ENCODE assay signal across 17 cellular contexts in the genomic region with DNA sequence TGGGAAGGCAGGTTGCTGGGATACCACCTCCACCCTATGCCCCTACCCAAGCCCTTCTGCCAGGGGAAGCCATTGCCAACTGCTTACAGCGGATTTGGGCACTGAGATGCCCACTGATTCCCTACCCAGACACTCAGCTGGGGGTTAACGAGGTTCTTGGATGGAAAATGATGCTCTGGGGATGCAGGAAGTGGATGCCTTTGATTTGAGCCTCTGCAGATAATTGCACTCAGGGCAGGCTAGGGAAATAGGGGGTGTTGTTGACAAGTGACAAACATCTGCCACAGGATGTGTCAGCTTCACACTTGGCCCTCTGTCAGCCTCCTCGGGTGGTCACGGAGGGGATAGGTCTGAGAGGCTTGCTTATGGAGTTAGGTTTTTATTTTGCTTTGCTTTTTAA. TPM values are rescaled to one million over a fixed set of nuclear protein-coding genes. Genes with fewer than 3 reads are reported as not detected.
DNase-seq lines count a peak whose midpoint lies in the region; ATAC-seq and TF ChIP-seq lines count a peak whose summit lies in the region.
"Had no signal": no experiment of that assay in that cellular context is flagged by ENCODE, and none has a peak within 500 bp of the region (broad histone marks: within the 10 kb centered on the region; RNA-seq: fewer than 3 reads in every experiment).

No MANE protein-coding gene starts in this region.

- POLR2A ChIA-PET in SK-N-SH (lab: Yijun Ruan, JAX): no interaction called here

- peaks cover 2% of the 10 kb centered on the region for H3K36me3 Mint-ChIP-seq in endothelial cell (ENCODE audit: low read depth, unreplicated experiment)
- no peaks in the 10 kb centered on the region for H3K36me3 Mint-ChIP-seq in activated naive CD4-positive, alpha-beta T cell treated with anti-CD3 and anti-CD28 coated beads, Interleukin-2, amount 50 U/mL, for 72 hours

- peak overlapping the region in 1 of 2 experiments; percentile 63; a peak in 2 of 4 replicates for H3K27ac ChIP-seq in SK-N-SH (ENCODE audit: low read depth in 2 of 2, low read length in 1 of 2)
- H3K27ac ChIP-seq in vagina: no peak overlapping the region

- H3K27me3 Mint-ChIP-seq in endothelial cell (ENCODE audit: unreplicated experiment): peaks cover 6% of the 10 kb centered on the region

- no peak overlapping the region for H3K4me3 Mint-ChIP-seq in endothelial cell (ENCODE audit: unreplicated experiment)
- H3K4me3 Mint-ChIP-seq: HFFc6; T-helper 1 cell treated with Interleukin-12 subunit alpha and Interleukin-12 subunit beta and Interleukin-4 antibody, amounts not matched to agents 30 μg/mL and 1 μg/mL, for 36 hours had no signal

- H4K20me1 ChIP-seq in SK-N-SH (ENCODE audit: insufficient read depth): no peaks in the 10 kb centered on the region

- no peak overlapping the region for H3K4me2 ChIP-seq in SK-N-SH

- peaks cover 35% of the 10 kb centered on the region for H3K4me1 Mint-ChIP-seq in endothelial cell (ENCODE audit: unreplicated experiment)

- H3K4me1 ChIP-seq in SK-N-SH (ENCODE audit: control insufficient read depth in 1 of 2, insufficient read depth in 2 of 2, low read depth in 1 of 2, low read length in 1 of 2) (peaks cover 0 to 38% of the 10 kb centered on the region in 2 experiments; a peak in 2 of 4 replicates), vagina (no peaks in the 10 kb centered on the region)
- H3K4me1 ChIP-seq: Caco-2 had no signal

- TF ChIP-seq EP300 in SK-N-SH (IDR thresholded peaks at IDR 0.05; ENCODE audit: borderline replicate concordance in 1 of 2, low read depth in 1 of 2, low read length in 1 of 2): no peak; a peak in 1 of 4 replicates

- no peak for TF ChIP-seq RAD21 in SK-N-SH (IDR thresholded peaks at IDR 0.05; ENCODE audit: low read length)

- H3K4me3 ChIP-seq in SK-N-SH (ENCODE audit: low read depth in 2 of 2, low read length in 1 of 2): no peak overlapping the region
- no peak overlapping the region for H3K4me3 ChIP-seq in vagina

- peak overlapping the region; percentile 53 for H3K27ac Mint-ChIP-seq in endothelial cell (ENCODE audit: unreplicated experiment)
- no peak overlapping the region for H3K27ac Mint-ChIP-seq in activated naive CD4-positive, alpha-beta T cell treated with anti-CD3 and anti-CD28 coated beads, Interleukin-2, amount 50 U/mL, for 72 hours
- H3K27ac Mint-ChIP-seq: HFFc6; T-helper 1 cell treated with Interleukin-12 subunit alpha and Interleukin-12 subunit beta and Interleukin-4 antibody, amounts not matched to agents 30 μg/mL and 1 μg/mL, for 36 hours had no signal

- TF ChIP-seq CTCF in SK-N-SH (IDR thresholded peaks at IDR 0.05): no peak
- TF ChIP-seq CTCF in endothelial cell (IDR thresholded peaks at IDR 0.05; ENCODE audit: unreplicated experiment): no peak
- TF ChIP-seq CTCF in vagina (IDR thresholded peaks at IDR 0.05): no peak

- intact Hi-C loops in vagina (cut with DNase I): no loop called here

- no peak overlapping the region for H3K9ac ChIP-seq in SK-N-SH

- no peaks in the 10 kb centered on the region for H3K79me2 ChIP-seq in SK-N-SH (ENCODE audit: insufficient read depth)

- no peak for ATAC-seq in SK-N-SH treated with all-trans-retinoic acid at 6 μM for 48 hours
- ATAC-seq in activated naive CD4-positive, alpha-beta T cell treated with anti-CD3 and anti-CD28 coated beads, Interleukin-2, amount 50 U/mL, for 72 hours: no peak

- H3F3A ChIP-seq in SK-N-SH (replicated peaks; ENCODE audit: insufficient read depth): no peaks in the 10 kb centered on the region

- no peaks in the 10 kb centered on the region for H3K9me3 ChIP-seq in SK-N-SH
- no peaks in the 10 kb centered on the region for H3K9me3 ChIP-seq in vagina
- H3K9me3 ChIP-seq: Caco-2 had no signal

- DNase-seq in SK-N-SH (peak; percentile 15), NCI-H69 (lab: John Stamatoyannopoulos, UW) (peak; percentile 96), endothelial cell (ENCODE audit: low spot score) (no peak), vagina (ENCODE audit: extremely low spot score in 2 of 2) (peak; percentile 32 to 61), RKO (ENCODE audit: low spot score) (no peak), EL (no peak)
- no peak for DNase-seq in activated naive CD4-positive, alpha-beta T cell treated with anti-CD3 and anti-CD28 coated beads, Interleukin-2, amount 50 U/mL, for 72 hours (ENCODE audit: low spot score in 2 of 2)
- DNase-seq: Caco-2; DMS53; HFFc6; NK-92 treated with Interleukin-12 subunit alpha and Interleukin-12 subunit beta, amount 100 ng/mL, for 24 hours; SHP77 treated with DMSO at 0.1 percent for 48 hours had no signal

- H3K36me3 ChIP-seq in SK-N-SH (replicated peaks in 1 of 2; ENCODE audit: control insufficient read depth in 1 of 2, insufficient read depth in 2 of 2, low read length in 1 of 2) (no peaks in the 10 kb centered on the region), vagina (no peaks in the 10 kb centered on the region)

- H2AFZ ChIP-seq in SK-N-SH (ENCODE audit: low read depth): no peak overlapping the region

- no peak for TF ChIP-seq POLR2A in vagina (IDR thresholded peaks at IDR 0.05)

- no peaks in the 10 kb centered on the region for H3K9me2 ChIP-seq in SK-N-SH

- H3K27me3 ChIP-seq in SK-N-SH (ENCODE audit: insufficient read depth) (peaks cover 5% of the 10 kb centered on the region; the same call in 1 of the 2 replicates), vagina (no peaks in the 10 kb centered on the region)

- 46% methylated on average over 4 of the region's 4 CpGs for WGBS in SK-N-SH (ENCODE audit: low lambda C conversion rate)

- no peaks in the 10 kb centered on the region for H3K9me3 Mint-ChIP-seq in endothelial cell (ENCODE audit: unreplicated experiment)
- no peaks in the 10 kb centered on the region for H3K9me3 Mint-ChIP-seq in activated naive CD4-positive, alpha-beta T cell treated with anti-CD3 and anti-CD28 coated beads, Interleukin-2, amount 50 U/mL, for 72 hours
- H3K9me3 Mint-ChIP-seq: T-helper 1 cell treated with Interleukin-12 subunit alpha and Interleukin-12 subunit beta and Interleukin-4 antibody, amounts not matched to agents 30 μg/mL and 1 μg/mL, for 36 hours had no signal

- CTCF ChIA-PET in SK-N-SH (lab: Yijun Ruan, JAX): no interaction called here

TF ChIP-seq in SK-N-SH, 30 proteins besides CTCF, POLR2A, EP300 and RAD21:
- TF ChIP-seq YY1 (IDR thresholded peaks at IDR 0.05; ENCODE audit: low read depth): no peak
- TF ChIP-seq JUND (IDR thresholded peaks at IDR 0.05): no peak
- TF ChIP-seq TAF1 (IDR thresholded peaks at IDR 0.05; ENCODE audit: borderline replicate concordance, low read depth, low read length): no peak
- TF ChIP-seq MEF2A (IDR thresholded peaks at IDR 0.05; ENCODE audit: borderline replicate concordance, low read depth): no peak
- no peak for TF ChIP-seq GABPA (IDR thresholded peaks at IDR 0.05; ENCODE audit: low read depth)
- TF ChIP-seq USF2 (IDR thresholded peaks at IDR 0.05; ENCODE audit: borderline replicate concordance, low read depth, low read length): no peak
TF ChIP-seq in SK-N-SH: peak in this region for 0.

TF ChIP-seq in SK-N-SH treated with all-trans-retinoic acid at 6 μM for 48 hours, 23 proteins besides CTCF, POLR2A, EP300 and RAD21 (continues in another document):
- TF ChIP-seq ZNF565 (CRISPR knock-in tag; conservative IDR thresholded peaks at IDR 0.05; ENCODE audit: low read depth) (no peak), CSRNP3 (CRISPR knock-in tag; IDR thresholded peaks at IDR 0.05) (no peak), ARNTL (CRISPR knock-in tag; IDR thresholded peaks at IDR 0.05; ENCODE audit: borderline replicate concordance, low read depth) (no peak), OSR1 (CRISPR knock-in tag; IDR thresholded peaks at IDR 0.05) (no peak), RARB (CRISPR knock-in tag; IDR thresholded peaks at IDR 0.05) (no peak), ZFP3 (CRISPR knock-in tag; IDR thresholded peaks at IDR 0.05) (no peak), SNAI2 (CRISPR knock-in tag; IDR thresholded peaks at IDR 0.05) (no peak)
- TF ChIP-seq, protein P1, sequence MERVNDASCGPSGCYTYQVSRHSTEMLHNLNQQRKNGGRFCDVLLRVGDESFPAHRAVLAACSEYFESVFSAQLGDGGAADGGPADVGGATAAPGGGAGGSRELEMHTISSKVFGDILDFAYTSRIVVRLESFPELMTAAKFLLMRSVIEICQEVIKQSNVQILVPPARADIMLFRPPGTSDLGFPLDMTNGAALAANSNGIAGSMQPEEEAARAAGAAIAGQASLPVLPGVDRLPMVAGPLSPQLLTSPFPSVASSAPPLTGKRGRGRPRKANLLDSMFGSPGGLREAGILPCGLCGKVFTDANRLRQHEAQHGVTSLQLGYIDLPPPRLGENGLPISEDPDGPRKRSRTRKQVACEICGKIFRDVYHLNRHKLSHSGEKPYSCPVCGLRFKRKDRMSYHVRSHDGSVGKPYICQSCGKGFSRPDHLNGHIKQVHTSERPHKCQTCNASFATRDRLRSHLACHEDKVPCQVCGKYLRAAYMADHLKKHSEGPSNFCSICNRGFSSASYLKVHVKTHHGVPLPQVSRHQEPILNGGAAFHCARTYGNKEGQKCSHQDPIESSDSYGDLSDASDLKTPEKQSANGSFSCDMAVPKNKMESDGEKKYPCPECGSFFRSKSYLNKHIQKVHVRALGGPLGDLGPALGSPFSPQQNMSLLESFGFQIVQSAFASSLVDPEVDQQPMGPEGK (CRISPR knock-in tag; IDR thresholded peaks at IDR 0.05; ENCODE audit: borderline replicate concordance): no peak

RNA-seq across cellular contexts. Expression of gene RPH3A, which starts 57.4 kb away (rescaled TPM):
- 0.13 and 0.54 TPM in 2 replicates for polyA plus RNA-seq in SK-N-SH (2012; rRNA removed)
- 0.41 and 0.77 TPM in 2 replicates for polyA plus RNA-seq in SK-N-SH (2012; cell fraction: cytosol; rRNA removed)
- polyA plus RNA-seq in SK-N-SH (2012; cell fraction: nucleus; rRNA removed): 1.2 and 1.6 TPM in 2 replicates
- total RNA-seq in endothelial cell (ENCODE audit: unreplicated experiment) (4.5 TPM), vagina (3.4 TPM)
- total RNA-seq in activated naive CD4-positive, alpha-beta T cell treated with anti-CD3 and anti-CD28 coated beads, Interleukin-2, amount 50 U/mL, for 72 hours: not detected
- total RNA-seq: Caco-2, HFFc6, LHCN-M2, OCI-LY7, RPMI7951 had no signal

RNA-seq across cellular contexts. Expression of gene OAS1, which starts 57.8 kb away (rescaled TPM):
- polyA plus RNA-seq in SK-N-SH (2012; rRNA removed): 1.1 and 1.3 TPM in 2 replicates
- 1.1 and 1.9 TPM in 2 replicates for polyA plus RNA-seq in SK-N-SH (2012; cell fraction: cytosol; rRNA removed)
- 1.1 and 1.4 TPM in 2 replicates for polyA plus RNA-seq in SK-N-SH (2012; cell fraction: nucleus; rRNA removed)
- total RNA-seq in endothelial cell (ENCODE audit: unreplicated experiment): 0.56 TPM
- total RNA-seq in vagina: 30.9 TPM
- total RNA-seq in activated naive CD4-positive, alpha-beta T cell treated with anti-CD3 and anti-CD28 coated beads, Interleukin-2, amount 50 U/mL, for 72 hours: 10 to 100 TPM; 17.8 to 85.9 TPM
- total RNA-seq: HFFc6 had no signal

Comparison
In these comparisons a context has a peak if more than half of its experiments do, and no peak if none do; other contexts are left out.
1. DNase-seq: peak in SK-N-SH (single experiment), NCI-H69 (single experiment) and vagina (2 of 2); none in endothelial cell (single experiment), RKO (single experiment), EL (single experiment) and activated naive CD4-positive, alpha-beta T cell treated with anti-CD3 and anti-CD28 coated beads, Interleukin-2, amount 50 U/mL, for 72 hours (0 of 2).
2. RNA of gene OAS1, which starts 57.8 kb away (total RNA-seq): 17.8 to 85.9 TPM in activated naive CD4-positive, alpha-beta T cell treated with anti-CD3 and anti-CD28 coated beads, Interleukin-2, amount 50 U/mL, for 72 hours and 30.9 TPM in vagina (single experiment); 0.56 TPM in endothelial cell (single experiment); every median in the first group is over 10 times any median in the second.